ENCODE assay signal across 1 cellular context in the genomic region with DNA sequence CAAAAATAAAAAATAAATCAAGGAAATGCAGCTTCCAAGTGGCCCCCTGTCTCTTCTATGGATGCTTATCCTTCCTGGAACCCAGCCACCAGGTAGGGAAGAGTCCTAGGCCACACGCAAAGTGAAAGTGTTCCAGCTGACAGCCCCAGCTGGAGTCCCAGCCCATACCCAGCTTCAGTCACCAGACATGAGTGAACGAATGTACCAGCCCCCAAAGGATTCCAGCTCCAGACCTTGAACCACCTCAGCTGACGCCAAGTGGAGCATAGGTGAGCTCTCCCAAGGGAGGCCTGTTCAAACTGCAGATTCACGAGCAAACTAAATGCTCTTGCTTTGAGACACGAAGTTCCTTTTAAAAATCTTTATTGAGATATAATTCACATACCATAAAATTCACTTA.
TF ChIP-seq lines count a peak whose summit lies in the region.

No MANE protein-coding gene starts in this region.

TF ChIP-seq in HepG2, 621 proteins besides CTCF, POLR2A, EP300 and RAD21 (continued from another document):
- TF ChIP-seq, protein P1, sequence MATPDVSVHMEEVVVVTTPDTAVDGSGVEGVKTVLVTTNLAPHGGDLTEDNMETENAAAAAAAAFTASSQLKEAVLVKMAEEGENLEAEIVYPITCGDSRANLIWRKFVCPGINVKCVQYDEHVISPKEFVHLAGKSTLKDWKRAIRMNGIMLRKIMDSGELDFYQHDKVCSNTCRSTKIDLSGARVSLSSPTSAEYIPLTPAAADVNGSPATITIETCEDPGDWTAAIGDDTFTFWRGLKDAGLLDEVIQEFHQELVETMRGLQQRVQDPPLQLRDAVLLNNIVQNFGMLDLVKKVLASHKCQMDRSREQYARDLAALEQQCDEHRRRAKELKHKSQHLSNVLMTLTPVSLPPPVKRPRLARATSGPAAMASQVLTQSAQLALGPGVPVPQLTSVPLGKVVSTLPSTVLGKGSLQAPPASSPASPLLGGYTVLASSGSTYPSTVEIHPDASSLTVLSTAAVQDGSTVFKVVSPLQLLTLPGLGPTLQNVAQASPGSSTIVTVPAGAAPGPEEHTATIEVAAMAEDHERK (CRISPR knock-in tag; IDR thresholded peaks at IDR 0.05; ENCODE audit: low read depth) = no peak
- TF ChIP-seq, protein P2, sequence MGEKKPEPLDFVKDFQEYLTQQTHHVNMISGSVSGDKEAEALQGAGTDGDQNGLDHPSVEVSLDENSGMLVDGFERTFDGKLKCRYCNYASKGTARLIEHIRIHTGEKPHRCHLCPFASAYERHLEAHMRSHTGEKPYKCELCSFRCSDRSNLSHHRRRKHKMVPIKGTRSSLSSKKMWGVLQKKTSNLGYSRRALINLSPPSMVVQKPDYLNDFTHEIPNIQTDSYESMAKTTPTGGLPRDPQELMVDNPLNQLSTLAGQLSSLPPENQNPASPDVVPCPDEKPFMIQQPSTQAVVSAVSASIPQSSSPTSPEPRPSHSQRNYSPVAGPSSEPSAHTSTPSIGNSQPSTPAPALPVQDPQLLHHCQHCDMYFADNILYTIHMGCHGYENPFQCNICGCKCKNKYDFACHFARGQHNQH (CRISPR knock-in tag; IDR thresholded peaks at IDR 0.05) = no peak
